29 cellular contexts compared by ENCODE assay signal in genomic region chr5:119926301-119926700, GRCh38.
"Had no signal": no experiment of that assay in that cellular context is flagged by ENCODE, and none has a peak within 500 bp of the region (broad histone marks: within the 10 kb centered on the region; RNA-seq: fewer than 3 reads in every experiment).

No MANE protein-coding gene starts in this region.

- ATAC-seq: natural killer cell; psoas muscle; right cardiac atrium; right lobe of liver; stimulated activated effector memory CD8-positive, alpha-beta T cell treated with anti-CD3 and anti-CD28 coated beads, Interleukin-12 subunit alpha, Interleukin-12 subunit beta, amount 100 ng/mL, for 72 hours; stimulated activated naive CD8-positive, alpha-beta T cell treated with anti-CD3 and anti-CD28 coated beads, Interleukin-15, amount 100 ng/mL, for 72 hours; stimulated activated naive CD8-positive, alpha-beta T cell treated with anti-CD3 and anti-CD28 coated beads, Interleukin-15, Interleukin-2, amounts not matched to agents 100 U/mL and 50 U/mL, for 24 hours had no signal

- H3K4me3 ChIP-seq: neural progenitor cell, ovary, psoas muscle, right lobe of liver, sigmoid colon, suprapubic skin, testis, tibial artery, transverse colon, vagina had no signal

- H3K36me3 Mint-ChIP-seq: natural killer cell; neural progenitor cell; stimulated activated effector memory CD8-positive, alpha-beta T cell treated with anti-CD3 and anti-CD28 coated beads, Interleukin-12 subunit alpha, Interleukin-12 subunit beta, amount 100 ng/mL, for 72 hours; type B pancreatic cell had no signal

- H3K4me2 ChIP-seq: neural progenitor cell had no signal

- DNase-seq: natural killer cell; occipital lobe; ovary; posterior cingulate gyrus; psoas muscle; right cardiac atrium; right lobe of liver; sigmoid colon; small intestine; stimulated activated CD4-positive, alpha-beta T cell treated with anti-CD3 and anti-CD28 coated beads, Interleukin-15, amount 100 ng/mL, for 24 hours; stimulated activated CD4-positive, alpha-beta T cell treated with anti-CD3 and anti-CD28 coated beads, Interleukin-2, amount 100 ng/mL, for 24 hours; stimulated activated CD4-positive, alpha-beta T cell treated with anti-CD3 and anti-CD28 coated beads, Interleukin-2, amount 100 ng/mL, for 48 hours; stimulated activated CD4-positive, alpha-beta T cell treated with anti-CD3 and anti-CD28 coated beads, Interleukin-4, amount 100 ng/mL, for 24 hours; stimulated activated naive CD4-positive, alpha-beta T cell; stimulated activated naive CD8-positive, alpha-beta T cell treated with anti-CD3 and anti-CD28 coated beads, Interleukin-15, amount 100 ng/mL, for 72 hours; stimulated activated naive CD8-positive, alpha-beta T cell treated with anti-CD3 and anti-CD28 coated beads, Interleukin-15, Interleukin-2, amounts not matched to agents 100 U/mL and 50 U/mL, for 24 hours; substantia nigra; testis; tibial artery; transverse colon had no signal

- H3K4me1 Mint-ChIP-seq: natural killer cell; nephron; neural progenitor cell; stimulated activated effector memory CD8-positive, alpha-beta T cell treated with anti-CD3 and anti-CD28 coated beads, Interleukin-12 subunit alpha, Interleukin-12 subunit beta, amount 100 ng/mL, for 72 hours; stimulated activated naive CD8-positive, alpha-beta T cell treated with anti-CD3 and anti-CD28 coated beads, Interleukin-15, amount 100 ng/mL, for 72 hours had no signal

- FAIRE-seq: small intestine, urothelium cell line had no signal

- H3K4me3 Mint-ChIP-seq: natural killer cell; nephron; neural progenitor cell; stimulated activated effector memory CD8-positive, alpha-beta T cell treated with anti-CD3 and anti-CD28 coated beads, Interleukin-12 subunit alpha, Interleukin-12 subunit beta, amount 100 ng/mL, for 72 hours; stimulated activated naive CD8-positive, alpha-beta T cell treated with anti-CD3 and anti-CD28 coated beads, Interleukin-15, amount 100 ng/mL, for 72 hours; type B pancreatic cell had no signal

- H3K27ac ChIP-seq: neural progenitor cell, ovary, parathyroid adenoma, psoas muscle, right lobe of liver, sigmoid colon, suprapubic skin, testis, tibial artery, transverse colon, vagina had no signal

- H3K36me3 ChIP-seq: neural progenitor cell, ovary, right lobe of liver, sigmoid colon, suprapubic skin, tibial artery, transverse colon, vagina had no signal

- H3K27me3 ChIP-seq: neural progenitor cell, ovary, right lobe of liver, sigmoid colon, suprapubic skin, testis, tibial artery, transverse colon, vagina had no signal

- H3K9me3 ChIP-seq: ovary, psoas muscle, right lobe of liver, sigmoid colon, suprapubic skin, testis, tibial artery, transverse colon, vagina had no signal

- H3K4me1 ChIP-seq: neural progenitor cell, parathyroid adenoma, psoas muscle, right lobe of liver, sigmoid colon, suprapubic skin, testis, tibial artery, transverse colon, vagina had no signal

- H3K27me3 Mint-ChIP-seq: progenitor cell of endocrine pancreas; stimulated activated naive CD8-positive, alpha-beta T cell treated with anti-CD3 and anti-CD28 coated beads, Interleukin-15, amount 100 ng/mL, for 72 hours; type B pancreatic cell had no signal

- H3K9me3 Mint-ChIP-seq: neural progenitor cell; stimulated activated naive CD8-positive, alpha-beta T cell treated with anti-CD3 and anti-CD28 coated beads, Interleukin-15, amount 100 ng/mL, for 72 hours had no signal

- H3K27ac Mint-ChIP-seq: natural killer cell; nephron; neural progenitor cell; progenitor cell of endocrine pancreas; stimulated activated effector memory CD8-positive, alpha-beta T cell treated with anti-CD3 and anti-CD28 coated beads, Interleukin-12 subunit alpha, Interleukin-12 subunit beta, amount 100 ng/mL, for 72 hours; stimulated activated naive CD8-positive, alpha-beta T cell treated with anti-CD3 and anti-CD28 coated beads, Interleukin-15, amount 100 ng/mL, for 72 hours; type B pancreatic cell had no signal
